Comparison of ENCODE assay signal across 8 cellular contexts in the genomic region with DNA sequence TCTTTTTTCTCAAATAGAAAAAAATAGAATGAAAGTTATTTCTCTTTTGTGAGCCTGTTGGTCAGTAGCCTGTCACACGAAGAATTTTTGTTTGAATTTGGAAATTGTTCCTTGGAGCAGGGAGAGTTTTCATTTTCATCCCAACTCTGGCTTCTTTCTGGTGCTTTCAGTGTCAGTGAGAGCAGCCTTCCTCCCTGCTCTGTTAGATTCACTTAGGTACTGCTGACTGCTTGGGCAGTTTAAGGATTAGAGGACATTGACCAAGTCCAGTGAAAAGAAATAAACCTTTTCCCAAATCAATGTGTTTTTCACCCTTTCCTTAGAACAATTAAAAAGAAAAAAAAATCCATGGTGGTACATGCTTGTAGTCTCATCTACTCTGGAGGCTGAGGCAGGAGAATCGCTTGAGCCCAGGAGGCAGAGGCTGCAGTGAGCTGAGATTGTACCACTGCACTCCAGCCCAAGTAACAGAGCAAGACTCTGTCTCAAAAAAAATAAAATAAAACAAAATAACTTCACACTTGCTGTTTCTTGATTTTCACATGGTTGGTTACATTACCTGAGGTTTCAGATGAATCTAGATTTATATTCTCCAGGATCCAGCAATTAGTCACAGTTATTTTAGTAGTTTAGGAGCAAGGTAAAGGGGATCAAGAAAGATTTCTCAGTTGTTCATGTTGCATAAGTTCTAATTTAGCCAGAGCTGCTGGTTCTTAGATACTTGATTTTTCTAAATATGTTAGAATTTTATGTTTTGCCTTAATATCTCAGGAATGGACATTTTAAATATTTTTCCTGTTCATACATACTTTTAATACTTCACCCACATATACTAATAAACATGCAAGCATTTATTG.
DNase-seq lines count a peak whose midpoint lies in the region; ATAC-seq and FAIRE-seq lines count a peak whose summit lies in the region.

No MANE protein-coding gene starts in this region.

- H3K4me3 ChIP-seq in small intestine (ENCODE audit: low read depth in 1 of 2, low read length in 2 of 2), result no peak overlapping the region
- H3K4me3 ChIP-seq in neuronal stem cell (ENCODE audit: low read length in 2 of 2), result no peak overlapping the region

- no peak overlapping the region for H3K23ac ChIP-seq in neuronal stem cell (ENCODE audit: low read depth, low read length, poor library complexity)

- no peak overlapping the region for H3K4me2 ChIP-seq in neuronal stem cell (ENCODE audit: insufficient read depth, low read length, poor library complexity, severe bottlenecking)

- no peak overlapping the region for H2BK5ac ChIP-seq in neuronal stem cell (ENCODE audit: low read length)

- no peak overlapping the region for H2BK120ac ChIP-seq in neuronal stem cell (ENCODE audit: low read depth, low read length)

- H3K4me3 Mint-ChIP-seq in activated T-helper 17 cell treated with anti-CD3 and anti-CD28 coated beads, Interleukin-2, amount 50 U/mL, for 72 hours, result peak overlapping the region; percentile 80

- H3K27me3 ChIP-seq in small intestine (ENCODE audit: control insufficient read depth in 2 of 2, insufficient read depth in 2 of 2, low read length in 2 of 2) (no peaks in the 10 kb centered on the region), neuronal stem cell (ENCODE audit: control insufficient read depth in 3 of 3, insufficient read depth in 3 of 3, low read depth in 1 of 3, low read length in 3 of 3) (no peaks in the 10 kb centered on the region)

- DNase-seq in small intestine (no peak), neuronal stem cell (ENCODE audit: low spot score) (no peak), KBM-7 (no peak)
- no peak for DNase-seq in activated effector memory CD4-positive, alpha-beta T cell treated with anti-CD3 and anti-CD28 coated beads, Interleukin-2, amount 50 U/mL, for 16 hours

- no peaks in the 10 kb centered on the region for H3K36me3 Mint-ChIP-seq in activated T-helper 17 cell treated with anti-CD3 and anti-CD28 coated beads, Interleukin-2, amount 50 U/mL, for 72 hours (ENCODE audit: low read depth)

- no peak overlapping the region for H2BK15ac ChIP-seq in neuronal stem cell (ENCODE audit: low read length)

- no peaks in the 10 kb centered on the region for H3K9me3 ChIP-seq in small intestine (ENCODE audit: control insufficient read depth, low read depth)
- no peaks in the 10 kb centered on the region for H3K9me3 ChIP-seq in neuronal stem cell (replicated peaks in 1 of 2; ENCODE audit: control insufficient read depth in 2 of 2, insufficient read depth in 1 of 2, low read depth in 1 of 2, low read length in 2 of 2)

- no peaks in the 10 kb centered on the region for H3K79me1 ChIP-seq in neuronal stem cell (ENCODE audit: low read depth, low read length)

- no peak overlapping the region for H4K8ac ChIP-seq in neuronal stem cell (ENCODE audit: low read depth, low read length)

- H2AK5ac ChIP-seq in neuronal stem cell (ENCODE audit: low read depth, low read length), result no peak overlapping the region

- H3K36me3 ChIP-seq in small intestine (ENCODE audit: control insufficient read depth in 2 of 2, insufficient read depth in 2 of 2, low read length in 2 of 2) (no peaks in the 10 kb centered on the region), neuronal stem cell (replicated peaks in 1 of 2; ENCODE audit: control insufficient read depth in 2 of 2, insufficient read depth in 2 of 2, low read length in 2 of 2) (no peaks in the 10 kb centered on the region)

- H2AFZ ChIP-seq in neuronal stem cell (ENCODE audit: low read length), result no peak overlapping the region

- H3K27ac ChIP-seq in small intestine (ENCODE audit: low read depth in 1 of 2, low read length in 1 of 2), result peak overlapping the region; percentile 11 to 84
- H3K27ac ChIP-seq in neuronal stem cell (replicated peaks; ENCODE audit: low read length), result no peak overlapping the region

- peak overlapping the region; percentile 94 for H3K27ac Mint-ChIP-seq in activated T-helper 17 cell treated with anti-CD3 and anti-CD28 coated beads, Interleukin-2, amount 50 U/mL, for 72 hours

- peaks cover 0 to 3% of the 10 kb centered on the region in 2 donors for H3K4me1 ChIP-seq in small intestine (ENCODE audit: control insufficient read depth in 2 of 2, insufficient read depth in 1 of 2, low read depth in 1 of 2, low read length in 1 of 2)
- H3K4me1 ChIP-seq in neuronal stem cell (ENCODE audit: control insufficient read depth in 2 of 2, insufficient read depth in 1 of 2, low read depth in 1 of 2, low read length in 2 of 2), result no peaks in the 10 kb centered on the region

- no peak overlapping the region for H2BK12ac ChIP-seq in neuronal stem cell (ENCODE audit: low read length)

- no peak overlapping the region for H3K4ac ChIP-seq in neuronal stem cell (ENCODE audit: low read length)

- ATAC-seq in GM19324 (IDR thresholded peaks at IDR 0.05; ENCODE audit: low FRiP score, unreplicated experiment) (peak; percentile 26), HG03175 (IDR thresholded peaks at IDR 0.05; ENCODE audit: unreplicated experiment) (peak; percentile 17), GM19463 (IDR thresholded peaks at IDR 0.05; ENCODE audit: unreplicated experiment) (no peak)
- peak; percentile 33 for ATAC-seq in activated T-helper 17 cell treated with anti-CD3 and anti-CD28 coated beads, Interleukin-2, amount 50 U/mL, for 72 hours (replicated peaks)

- H3K9ac ChIP-seq in neuronal stem cell (ENCODE audit: low read depth, low read length, poor library complexity), result no peak overlapping the region

- H3K14ac ChIP-seq in neuronal stem cell (ENCODE audit: low read length), result no peak overlapping the region

- H4K91ac ChIP-seq in neuronal stem cell (ENCODE audit: low read depth, low read length, poor library complexity), result no peak overlapping the region

- no peaks in the 10 kb centered on the region for H3K27me3 Mint-ChIP-seq in activated T-helper 17 cell treated with anti-CD3 and anti-CD28 coated beads, Interleukin-2, amount 50 U/mL, for 72 hours

- H3K4me1 Mint-ChIP-seq in activated T-helper 17 cell treated with anti-CD3 and anti-CD28 coated beads, Interleukin-2, amount 50 U/mL, for 72 hours, result peaks cover 28% of the 10 kb centered on the region

- H3K18ac ChIP-seq in neuronal stem cell (ENCODE audit: low read length), result no peak overlapping the region

- 79 to 91% (median 84%) methylated on average over 2 of the region's 2 CpGs for WGBS in small intestine, 3 donors
- WGBS in neuronal stem cell (ENCODE audit: extremely low coverage in 2 of 2, insufficient read length in 2 of 2, insufficient replicate concordance in 1 of 2), 2 donors, result no CpG with 5 or more reads among the region's 2 CpGs

- no peak for FAIRE-seq in small intestine (lab: Jason Lieb, UNC)

- H3K9me3 Mint-ChIP-seq in activated T-helper 17 cell treated with anti-CD3 and anti-CD28 coated beads, Interleukin-2, amount 50 U/mL, for 72 hours, result no peaks in the 10 kb centered on the region

- in situ Hi-C loops in KBM-7 (cut with MboI; ENCODE audit: low pct_unique_long_range_greater_than_20kb, low sequenced_read_pairs), result no loop called here
